9 cellular contexts compared by ENCODE assay signal in the genomic region with DNA sequence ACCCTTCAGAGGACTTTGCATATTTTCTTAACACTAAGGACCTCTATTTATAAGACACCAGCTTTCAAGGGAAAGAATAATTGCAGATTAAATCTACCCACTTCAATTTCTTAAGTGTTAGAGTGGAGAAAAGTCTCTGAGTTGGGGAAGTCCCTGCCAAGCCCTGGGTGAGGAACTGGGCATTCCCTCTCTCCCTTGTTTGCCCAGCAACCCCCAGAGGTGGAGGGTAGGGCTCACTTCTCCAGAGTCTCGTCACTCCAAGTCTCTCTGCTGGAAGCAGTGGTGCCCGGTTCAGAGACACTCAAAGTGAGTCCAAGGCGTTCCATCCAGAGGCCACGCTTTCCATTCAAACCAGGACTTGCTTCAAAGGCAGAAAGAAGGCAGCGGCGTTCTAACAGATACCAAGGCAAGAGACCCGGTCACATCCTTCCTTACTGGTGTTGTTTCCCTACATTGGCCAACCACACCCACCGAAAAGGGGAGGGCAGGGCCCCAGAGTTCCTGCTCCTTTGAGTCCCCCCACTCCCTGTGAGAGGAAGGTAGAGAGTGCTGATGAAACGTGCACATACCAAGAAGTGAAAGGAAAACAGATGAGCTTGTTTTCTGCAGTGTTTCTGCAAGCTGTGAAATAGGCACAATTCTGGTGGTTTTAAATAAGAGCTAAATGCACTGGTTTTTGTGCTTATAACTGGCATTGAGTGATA. TPM values are rescaled to one million over a fixed set of nuclear protein-coding genes. Genes with fewer than 3 reads are reported as not detected.
A peak's percentile ranks its signal among the peaks of the same experiment; 100 is the strongest.
DNase-seq lines count a peak whose midpoint lies in the region; ATAC-seq, FAIRE-seq and TF ChIP-seq lines count a peak whose summit lies in the region.
"Had no signal": no experiment of that assay in that cellular context is flagged by ENCODE, and none has a peak within 500 bp of the region (broad histone marks: within the 10 kb centered on the region; RNA-seq: fewer than 3 reads in every experiment).

No MANE protein-coding gene starts in this region.

- H4K20me1 ChIP-seq in BLaER1 treated with 17β-estradiol and CSF1 and Interleukin-3, amounts not matched to agents 10 nM and 100 nM = no peaks in the 10 kb centered on the region; a peak in 1 of 22 replicates

- intact Hi-C loops in gastrocnemius medialis (cut with DNase I; ENCODE audit: low total_unique reads) = no loop called here

- H3K27ac ChIP-seq in BLaER1 treated with 17β-estradiol and CSF1 and Interleukin-3, amounts not matched to agents 10 nM and 100 nM = peak overlapping the region in 8 of 11 experiments; percentile 34 to 73 (median 54); a peak in 15 of 22 replicates
- H3K27ac ChIP-seq in gastrocnemius medialis = peak overlapping the region in 2 of 4 donors; percentile 8 to 45

- H3K4me1 Mint-ChIP-seq in activated T-helper 17 cell treated with anti-CD3 and anti-CD28 coated beads, Interleukin-2, amount 50 U/mL, for 72 hours = no peaks in the 10 kb centered on the region

- in situ Hi-C loops in gastrocnemius medialis (cut with MboI; ENCODE audit: low sequenced_read_pairs in 4 of 4) = no loop called here

- peak overlapping the region; percentile 45 for H3K4me3 Mint-ChIP-seq in activated T-helper 17 cell treated with anti-CD3 and anti-CD28 coated beads, Interleukin-2, amount 50 U/mL, for 72 hours

- DNase-seq in medulla oblongata (ENCODE audit: extremely low spot score) = peak; percentile 62
- no peak for DNase-seq in gastrocnemius medialis
- DNase-seq in D721Med (ENCODE audit: insufficient read length, low spot score) = no peak
- DNase-seq: activated CD8-positive, alpha-beta memory T cell treated with anti-CD3 and anti-CD28 coated beads, Interleukin-2, amount 50 U/mL, for 4 hours had no signal

- peak overlapping the region; percentile 28 for H3K27ac Mint-ChIP-seq in activated T-helper 17 cell treated with anti-CD3 and anti-CD28 coated beads, Interleukin-2, amount 50 U/mL, for 72 hours

- peaks cover 25 to 53% (median 46%) of the 10 kb centered on the region in 10 experiments for H3K4me1 ChIP-seq in BLaER1 treated with 17β-estradiol and CSF1 and Interleukin-3, amounts not matched to agents 10 nM and 100 nM
- no peaks in the 10 kb centered on the region for H3K4me1 ChIP-seq in gastrocnemius medialis

- H3K27me3 Mint-ChIP-seq in activated T-helper 17 cell treated with anti-CD3 and anti-CD28 coated beads, Interleukin-2, amount 50 U/mL, for 72 hours = peaks cover 18% of the 10 kb centered on the region

- H3K27me3 ChIP-seq in BLaER1 treated with 17β-estradiol and CSF1 and Interleukin-3, amounts not matched to agents 10 nM and 100 nM = no peaks in the 10 kb centered on the region
- H3K27me3 ChIP-seq in gastrocnemius medialis = peaks cover 0 to 6% (median 3%) of the 10 kb centered on the region in 3 donors

- TF ChIP-seq POLR2A in gastrocnemius medialis (IDR thresholded peaks at IDR 0.05) = no peak

- no peak for FAIRE-seq in D721Med (lab: Jason Lieb, UNC)

- peak overlapping the region in 4 of 10 experiments; percentile 22 to 51 (median 34); a peak in 6 of 20 replicates for H3K4me3 ChIP-seq in BLaER1 treated with 17β-estradiol and CSF1 and Interleukin-3, amounts not matched to agents 10 nM and 100 nM
- no peak overlapping the region for H3K4me3 ChIP-seq in gastrocnemius medialis

- peaks cover 5% of the 10 kb centered on the region for H3K9me3 Mint-ChIP-seq in activated T-helper 17 cell treated with anti-CD3 and anti-CD28 coated beads, Interleukin-2, amount 50 U/mL, for 72 hours

- no peaks in the 10 kb centered on the region for H3K36me3 ChIP-seq in BLaER1 treated with 17β-estradiol and CSF1 and Interleukin-3, amounts not matched to agents 10 nM and 100 nM
- H3K36me3 ChIP-seq in gastrocnemius medialis = no peaks in the 10 kb centered on the region

- peak; percentile 55 for ATAC-seq in GM19438 (IDR thresholded peaks at IDR 0.05; ENCODE audit: low read depth, unreplicated experiment)
- ATAC-seq in activated T-helper 17 cell treated with anti-CD3 and anti-CD28 coated beads, Interleukin-2, amount 50 U/mL, for 72 hours (replicated peaks) = peak; percentile 14
- no peak for ATAC-seq in gastrocnemius medialis
- no peak for ATAC-seq in HG03139 (IDR thresholded peaks at IDR 0.05; ENCODE audit: unreplicated experiment)
- no peak for ATAC-seq in HG02571 (IDR thresholded peaks at IDR 0.05; ENCODE audit: unreplicated experiment)

- peaks cover 4 to 14% (median 9%) of the 10 kb centered on the region in 11 experiments; a peak in 12 of 22 replicates for H3K9me3 ChIP-seq in BLaER1 treated with 17β-estradiol and CSF1 and Interleukin-3, amounts not matched to agents 10 nM and 100 nM (replicated peaks in 1 of 11)
- no peaks in the 10 kb centered on the region for H3K9me3 ChIP-seq in gastrocnemius medialis

- H3K9ac ChIP-seq in BLaER1 treated with 17β-estradiol and CSF1 and Interleukin-3, amounts not matched to agents 10 nM and 100 nM = peak overlapping the region in 8 of 11 experiments; percentile 4 to 47 (median 29); a peak in 3 of 22 replicates

- H3K4me2 ChIP-seq in BLaER1 treated with 17β-estradiol and CSF1 and Interleukin-3, amounts not matched to agents 10 nM and 100 nM = peak overlapping the region; percentile 43 to 89 (median 76)

- TF ChIP-seq CTCF in gastrocnemius medialis (IDR thresholded peaks at IDR 0.05 in 4 of 5, conservative IDR thresholded peaks at IDR 0.05 in 1 of 5) (no peak), D721Med (IDR thresholded peaks at IDR 0.05; ENCODE audit: insufficient read depth, missing control alignments) (no peak)

- H3K36me3 Mint-ChIP-seq in activated T-helper 17 cell treated with anti-CD3 and anti-CD28 coated beads, Interleukin-2, amount 50 U/mL, for 72 hours (ENCODE audit: low read depth) = no peaks in the 10 kb centered on the region

RNA-seq across cellular contexts. Expression of gene BDKRB2, which starts 6.1 kb away (rescaled TPM):
- total RNA-seq in activated T-helper 17 cell treated with anti-CD3 and anti-CD28 coated beads, Interleukin-2, amount 50 U/mL, for 72 hours = not detected
- 1 to 10 TPM in 2 of 4 donors, under 1 TPM in 2; 0.10 to 1.3 (median 0.89) TPM for total RNA-seq in gastrocnemius medialis

RNA-seq across cellular contexts. Expression of gene BDKRB1, which starts 57.4 kb away (rescaled TPM):
- not detected for total RNA-seq in activated T-helper 17 cell treated with anti-CD3 and anti-CD28 coated beads, Interleukin-2, amount 50 U/mL, for 72 hours
- total RNA-seq in gastrocnemius medialis = not detected

Comparison
In these comparisons a context has a peak if more than half of its experiments do, and no peak if none do; other contexts are left out.
1. ATAC-seq: peak in GM19438 (single experiment) and activated T-helper 17 cell treated with anti-CD3 and anti-CD28 coated beads, Interleukin-2, amount 50 U/mL, for 72 hours (single experiment); none in gastrocnemius medialis (0 of 2), HG03139 (single experiment) and HG02571 (single experiment).